ENCODE assay signal across 1 cellular context in genomic region chr20:33687993-33688937, GRCh38.
TF ChIP-seq lines count a peak whose summit lies in the region.

No MANE protein-coding gene starts in this region.

TF ChIP-seq in K562, 482 proteins besides CTCF, POLR2A, EP300 and RAD21:
- TF ChIP-seq ARHGAP35 (IDR thresholded peaks at IDR 0.05; ENCODE audit: partially characterized antibody) (no peak), PTBP1 (IDR thresholded peaks at IDR 0.05; ENCODE audit: low read depth, low read length) (no peak), ZKSCAN8 (CRISPR knock-in tag; IDR thresholded peaks at IDR 0.05) (peak; percentile 91), MED1 (CRISPR knock-in tag; IDR thresholded peaks at IDR 0.05; ENCODE audit: borderline replicate concordance) (no peak), MYNN (IDR thresholded peaks at IDR 0.05) (no peak), MYNN (CRISPR knock-in tag; IDR thresholded peaks at IDR 0.05) (no peak), MXI1 (IDR thresholded peaks at IDR 0.05; ENCODE audit: low read depth, low read length) (no peak), USF1 (CRISPR knock-in tag; IDR thresholded peaks at IDR 0.05) (no peak)
